Comparison of ENCODE assay signal across 1 cellular context in the genomic region with DNA sequence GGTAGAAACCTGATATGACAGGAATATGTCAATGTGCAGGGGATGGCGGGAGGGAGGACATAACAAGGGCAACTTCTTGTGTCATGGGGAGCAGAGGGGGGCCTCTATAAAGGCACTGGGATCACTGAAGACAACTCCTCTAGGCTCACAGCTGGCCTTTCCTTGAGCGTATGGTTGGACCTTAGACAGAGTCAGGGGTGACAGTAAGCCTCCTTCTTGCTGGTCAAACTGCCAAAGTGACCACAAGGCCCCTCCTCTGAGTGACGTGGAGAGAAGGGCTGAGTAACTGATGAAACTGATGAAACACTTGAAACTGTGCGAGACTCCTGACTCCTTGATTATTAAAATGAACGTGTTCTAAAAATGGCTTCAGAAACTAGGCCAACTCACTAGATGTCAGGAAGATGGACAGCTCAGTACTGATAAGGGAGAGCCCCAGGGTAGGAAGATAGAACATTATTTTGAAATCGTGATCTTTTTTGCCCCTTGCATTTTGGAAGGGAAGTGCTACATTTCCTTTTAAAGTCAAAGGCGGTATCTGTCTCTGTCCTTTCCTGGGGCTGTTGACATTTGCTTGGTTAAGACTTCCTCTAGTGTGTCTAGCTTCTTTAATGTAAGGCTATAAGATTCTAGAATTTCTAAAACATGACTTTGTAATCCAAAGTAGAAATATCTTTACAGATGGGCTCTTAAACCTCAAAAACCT.
TF ChIP-seq lines count a peak whose summit lies in the region.

No MANE protein-coding gene starts in this region.

TF ChIP-seq in A549, 52 proteins besides CTCF, POLR2A, EP300 and RAD21 (continued from another document):
- TF ChIP-seq, protein P1, sequence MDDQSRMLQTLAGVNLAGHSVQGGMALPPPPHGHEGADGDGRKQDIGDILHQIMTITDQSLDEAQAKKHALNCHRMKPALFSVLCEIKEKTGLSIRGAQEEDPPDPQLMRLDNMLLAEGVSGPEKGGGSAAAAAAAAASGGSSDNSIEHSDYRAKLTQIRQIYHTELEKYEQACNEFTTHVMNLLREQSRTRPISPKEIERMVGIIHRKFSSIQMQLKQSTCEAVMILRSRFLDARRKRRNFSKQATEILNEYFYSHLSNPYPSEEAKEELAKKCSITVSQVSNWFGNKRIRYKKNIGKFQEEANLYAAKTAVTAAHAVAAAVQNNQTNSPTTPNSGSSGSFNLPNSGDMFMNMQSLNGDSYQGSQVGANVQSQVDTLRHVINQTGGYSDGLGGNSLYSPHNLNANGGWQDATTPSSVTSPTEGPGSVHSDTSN (IDR thresholded peaks at IDR 0.05): no peak
- TF ChIP-seq CEBPB (IDR thresholded peaks at IDR 0.05): no peak
- TF ChIP-seq FOSB (CRISPR knock-in tag; IDR thresholded peaks at IDR 0.05): no peak
